ENCODE assay signal across 23 cellular contexts in genomic region chr17:16975266-16975651, GRCh38. TPM values are rescaled to one million over a fixed set of nuclear protein-coding genes. Genes with fewer than 3 reads are reported as not detected.
DNase-seq lines count a peak whose midpoint lies in the region; ATAC-seq and TF ChIP-seq lines count a peak whose summit lies in the region.
"Had no signal": no experiment of that assay in that cellular context is flagged by ENCODE, and none has a peak within 500 bp of the region (broad histone marks: within the 10 kb centered on the region; RNA-seq: fewer than 3 reads in every experiment).

No MANE protein-coding gene starts in this region.

- TF ChIP-seq CTCF in GM12864 (IDR thresholded peaks at IDR 0.05; ENCODE audit: low read depth, low read length, missing control alignments) (no peak), VCaP (conservative IDR thresholded peaks at IDR 0.05) (no peak), coronary artery (IDR thresholded peaks at IDR 0.05) (no peak)

- peaks cover 2% of the 10 kb centered on the region for H3K36me3 Mint-ChIP-seq in IgD-negative memory B cell
- peaks cover 13% of the 10 kb centered on the region for H3K36me3 Mint-ChIP-seq in stimulated activated memory B cell treated with anti-CD40 and anti-IgM and Interleukin-4, amounts not matched to agents 10 μg/mL and 1 μg/mL and 100 μg/mL, for 72 hours
- H3K36me3 Mint-ChIP-seq: activated naive CD4-positive, alpha-beta T cell treated with anti-CD3 and anti-CD28 coated beads, Interleukin-2, amount 50 U/mL, for 72 hours; immature natural killer cell had no signal

- peaks cover 2% of the 10 kb centered on the region for H3K27me3 Mint-ChIP-seq in IgD-negative memory B cell
- no peaks in the 10 kb centered on the region for H3K27me3 Mint-ChIP-seq in stimulated activated memory B cell treated with anti-CD40 and anti-IgM and Interleukin-4, amounts not matched to agents 10 μg/mL and 1 μg/mL and 100 μg/mL, for 72 hours
- H3K27me3 Mint-ChIP-seq: activated CD4-positive, alpha-beta T cell treated with anti-CD3 and anti-CD28 coated beads for 36 hours had no signal

- H3K4me1 Mint-ChIP-seq in IgD-negative memory B cell = peaks cover 64 to 72% (median 69%) of the 10 kb centered on the region in 3 donors
- peaks cover 87% of the 10 kb centered on the region for H3K4me1 Mint-ChIP-seq in stimulated activated memory B cell treated with anti-CD40 and anti-IgM and Interleukin-4, amounts not matched to agents 10 μg/mL and 1 μg/mL and 100 μg/mL, for 72 hours
- H3K4me1 Mint-ChIP-seq: immature natural killer cell had no signal

- H3K4me3 ChIP-seq in GM12864 (ENCODE audit: low read depth, low read length) (peak overlapping the region; percentile 23), coronary artery (no peak overlapping the region)
- H3K4me3 ChIP-seq: K562, prostate gland, testis, uterus had no signal

- H3K27ac ChIP-seq in VCaP (peak overlapping the region; percentile 36; the same call in 1 of the 2 replicates), coronary artery (no peak overlapping the region)
- H3K27ac ChIP-seq: prostate gland, testis, uterus had no signal

- ATAC-seq in stimulated activated memory B cell treated with anti-CD40 and anti-IgM and Interleukin-4, amounts not matched to agents 10 μg/mL and 1 μg/mL and 100 μg/mL, for 72 hours = peak; percentile 64
- ATAC-seq: activated CD4-positive, alpha-beta T cell treated with anti-CD3 and anti-CD28 coated beads for 36 hours; activated naive CD4-positive, alpha-beta T cell treated with anti-CD3 and anti-CD28 coated beads, Interleukin-2, amount 50 U/mL, for 72 hours; K562; left lobe of liver; Panc1 had no signal

- H3K4me3 Mint-ChIP-seq in IgD-negative memory B cell = peak overlapping the region; percentile 6 to 92 (median 86)
- H3K4me3 Mint-ChIP-seq in stimulated activated memory B cell treated with anti-CD40 and anti-IgM and Interleukin-4, amounts not matched to agents 10 μg/mL and 1 μg/mL and 100 μg/mL, for 72 hours = peak overlapping the region; percentile 77
- H3K4me3 Mint-ChIP-seq: activated CD4-positive, alpha-beta T cell treated with anti-CD3 and anti-CD28 coated beads for 36 hours; immature natural killer cell; neural crest cell had no signal

- no peaks in the 10 kb centered on the region for H3K9me3 Mint-ChIP-seq in IgD-negative memory B cell
- peaks cover 2% of the 10 kb centered on the region for H3K9me3 Mint-ChIP-seq in stimulated activated memory B cell treated with anti-CD40 and anti-IgM and Interleukin-4, amounts not matched to agents 10 μg/mL and 1 μg/mL and 100 μg/mL, for 72 hours
- H3K9me3 Mint-ChIP-seq: activated naive CD4-positive, alpha-beta T cell treated with anti-CD3 and anti-CD28 coated beads, Interleukin-2, amount 50 U/mL, for 72 hours; immature natural killer cell; neural crest cell had no signal

- peak overlapping the region; percentile 84 to 98 (median 97) for H3K27ac Mint-ChIP-seq in IgD-negative memory B cell
- peak overlapping the region; percentile 98 for H3K27ac Mint-ChIP-seq in stimulated activated memory B cell treated with anti-CD40 and anti-IgM and Interleukin-4, amounts not matched to agents 10 μg/mL and 1 μg/mL and 100 μg/mL, for 72 hours
- H3K27ac Mint-ChIP-seq: activated CD4-positive, alpha-beta T cell treated with anti-CD3 and anti-CD28 coated beads for 36 hours; immature natural killer cell had no signal

- DNase-seq in GM12864 (ENCODE audit: low read depth) = no peak
- DNase-seq in germinal center (ENCODE audit: low spot score) = no peak
- no peak for DNase-seq in coronary artery (ENCODE audit: low spot score)
- no peak for DNase-seq in activated CD4-positive, alpha-beta T cell treated with anti-CD3 and anti-CD28 coated beads, Interleukin-2, amount 50 U/mL, for 1 hour
- DNase-seq: activated CD4-positive, alpha-beta T cell treated with anti-CD3 and anti-CD28 coated beads for 36 hours; central memory CD4-positive, alpha-beta T cell; immature natural killer cell; MV-4-11; NCI-H187; NCI-H774; T-helper 1 cell; testis; uterus had no signal

RNA-seq across cellular contexts. Expression of gene TNFRSF13B, which starts 3.3 kb away (rescaled TPM):
- 224 TPM for polyA plus RNA-seq in IgD-negative memory B cell
- polyA plus RNA-seq: H1, immature natural killer cell, K562 had no signal
